In the genomic region with DNA sequence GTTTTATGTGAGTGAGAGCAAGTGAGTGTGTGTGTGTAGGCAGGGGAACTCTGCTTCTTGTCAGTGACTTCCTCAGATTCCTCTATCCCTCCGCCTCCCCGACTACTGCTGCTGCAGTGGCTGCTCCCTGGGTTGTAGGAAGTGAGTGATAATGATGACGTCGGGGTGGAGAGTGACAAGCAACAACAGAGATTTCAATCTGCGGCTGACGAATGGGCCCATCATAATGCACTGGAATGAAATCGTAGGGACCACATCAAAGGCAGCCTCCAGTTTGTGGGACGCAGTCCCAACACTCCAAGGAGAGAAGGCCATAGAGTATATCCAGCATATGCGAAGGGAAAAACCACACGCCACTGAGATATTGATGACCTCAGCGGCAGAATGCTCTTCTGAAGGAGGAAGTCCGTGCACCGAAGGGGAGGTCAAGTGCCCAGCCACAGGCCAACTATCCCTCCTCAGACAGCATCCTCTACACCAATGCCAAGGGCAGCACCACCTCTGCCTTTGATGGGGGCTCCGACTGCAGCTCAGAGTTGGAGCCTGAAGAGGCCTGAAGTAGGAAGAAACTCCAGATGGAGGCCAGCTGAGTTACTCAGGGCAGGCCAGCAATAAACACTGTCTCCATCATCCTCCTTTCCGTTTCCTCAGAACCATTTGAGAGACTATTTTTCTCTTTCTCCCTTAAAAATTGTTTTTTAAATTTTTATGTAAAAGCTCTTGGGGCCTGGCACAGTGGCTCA, we compare ENCODE assay signal across 1 cellular context.
TF ChIP-seq lines count a peak whose summit lies in the region.

No MANE protein-coding gene starts in this region.

TF ChIP-seq in K562, 482 proteins besides CTCF, POLR2A, EP300 and RAD21 (continued from another document):
- TF ChIP-seq ELF4 (CRISPR knock-in tag; IDR thresholded peaks at IDR 0.05) (peak; percentile 87; the same call in 1 of the 2 replicates), ZNF347 (CRISPR knock-in tag; IDR thresholded peaks at IDR 0.05; ENCODE audit: low read depth) (peak; percentile 7; the same call in 1 of the 2 replicates), RAD51 (IDR thresholded peaks at IDR 0.05; ENCODE audit: borderline replicate concordance, low read depth) (no peak), GABPB1 (CRISPR knock-in tag; IDR thresholded peaks at IDR 0.05) (peak; percentile 88), HNRNPLL (IDR thresholded peaks at IDR 0.05; ENCODE audit: low read depth, low read length, poor library complexity, severe bottlenecking) (peak; percentile 41), MTA3 (IDR thresholded peaks at IDR 0.05; ENCODE audit: borderline replicate concordance) (peak; percentile 79; the same call in 1 of the 2 replicates), GTF2A2 (tag; IDR thresholded peaks at IDR 0.05) (no peak), CBX3 (IDR thresholded peaks at IDR 0.05; ENCODE audit: borderline replicate concordance in 1 of 2, low read length in 2 of 2) (peak in 1 of 2 experiments; percentile 35; a peak in 1 of 3 replicates), CXXC5 (CRISPR knock-in tag; IDR thresholded peaks at IDR 0.05) (peak; percentile 98), NCOA6 (IDR thresholded peaks at IDR 0.05) (no peak), SP1 (CRISPR knock-in tag; IDR thresholded peaks at IDR 0.05) (peak; percentile 88), BDP1 (IDR thresholded peaks at IDR 0.05; ENCODE audit: insufficient read depth, insufficient read length) (no peak), TEAD4 (IDR thresholded peaks at IDR 0.05; ENCODE audit: low read length) (peak; percentile 86), TEAD4 (CRISPR knock-in tag; IDR thresholded peaks at IDR 0.05; ENCODE audit: borderline replicate concordance) (no peak), NR2C2 (CRISPR knock-in tag; IDR thresholded peaks at IDR 0.05) (no peak), NR2C2 (tag; IDR thresholded peaks at IDR 0.05) (peak; percentile 66), FOXA3 (CRISPR knock-in tag; conservative IDR thresholded peaks at IDR 0.05 in 1 of 2, IDR thresholded peaks at IDR 0.05 in 1 of 2) (0 out of 4 replicates have a peak, but pooled peaks of 1 of the 2 experiments have one; percentile 50), MAFG (tag; conservative IDR thresholded peaks at IDR 0.05) (peak; percentile 51; the same call in 1 of the 2 replicates), SAFB (IDR thresholded peaks at IDR 0.05; ENCODE audit: borderline replicate concordance, low read depth, low read length) (no peak), FOXK2 (conservative IDR thresholded peaks at IDR 0.05 in 1 of 2, IDR thresholded peaks at IDR 0.05 in 1 of 2; ENCODE audit: low read depth in 2 of 2) (peak in 1 of 2 experiments; percentile 82; a peak in 3 of 4 replicates), CREM (IDR thresholded peaks at IDR 0.05; ENCODE audit: low read depth) (peak; percentile 97), RBM22 (IDR thresholded peaks at IDR 0.05; ENCODE audit: low read depth, low read length, poor library complexity, severe bottlenecking) (no peak), GABPB2 (CRISPR knock-in tag; conservative IDR thresholded peaks at IDR 0.05) (no peak)
- TF ChIP-seq, protein P1, sequence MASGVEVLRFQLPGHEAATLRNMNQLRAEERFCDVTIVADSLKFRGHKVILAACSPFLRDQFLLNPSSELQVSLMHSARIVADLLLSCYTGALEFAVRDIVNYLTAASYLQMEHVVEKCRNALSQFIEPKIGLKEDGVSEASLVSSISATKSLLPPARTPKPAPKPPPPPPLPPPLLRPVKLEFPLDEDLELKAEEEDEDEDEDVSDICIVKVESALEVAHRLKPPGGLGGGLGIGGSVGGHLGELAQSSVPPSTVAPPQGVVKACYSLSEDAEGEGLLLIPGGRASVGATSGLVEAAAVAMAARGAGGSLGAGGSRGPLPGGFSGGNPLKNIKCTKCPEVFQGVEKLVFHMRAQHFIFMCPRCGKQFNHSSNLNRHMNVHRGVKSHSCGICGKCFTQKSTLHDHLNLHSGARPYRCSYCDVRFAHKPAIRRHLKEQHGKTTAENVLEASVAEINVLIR (CRISPR knock-in tag; IDR thresholded peaks at IDR 0.05) = peak; percentile 87
- TF ChIP-seq, protein P2, sequence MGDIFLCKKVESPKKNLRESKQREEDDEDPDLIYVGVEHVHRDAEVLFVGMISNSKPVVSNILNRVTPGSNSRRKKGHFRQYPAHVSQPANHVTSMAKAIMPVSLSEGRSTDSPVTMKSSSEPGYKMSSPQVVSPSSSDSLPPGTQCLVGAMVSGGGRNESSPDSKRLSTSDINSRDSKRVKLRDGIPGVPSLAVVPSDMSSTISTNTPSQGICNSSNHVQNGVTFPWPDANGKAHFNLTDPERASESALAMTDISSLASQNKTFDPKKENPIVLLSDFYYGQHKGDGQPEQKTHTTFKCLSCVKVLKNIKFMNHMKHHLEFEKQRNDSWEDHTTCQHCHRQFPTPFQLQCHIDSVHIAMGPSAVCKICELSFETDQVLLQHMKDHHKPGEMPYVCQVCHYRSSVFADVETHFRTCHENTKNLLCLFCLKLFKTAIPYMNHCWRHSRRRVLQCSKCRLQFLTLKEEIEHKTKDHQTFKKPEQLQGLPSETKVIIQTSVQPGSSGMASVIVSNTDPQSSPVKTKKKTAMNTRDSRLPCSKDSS (IDR thresholded peaks at IDR 0.05; ENCODE audit: low read depth, partially characterized antibody) = no peak
- TF ChIP-seq, protein P3, sequence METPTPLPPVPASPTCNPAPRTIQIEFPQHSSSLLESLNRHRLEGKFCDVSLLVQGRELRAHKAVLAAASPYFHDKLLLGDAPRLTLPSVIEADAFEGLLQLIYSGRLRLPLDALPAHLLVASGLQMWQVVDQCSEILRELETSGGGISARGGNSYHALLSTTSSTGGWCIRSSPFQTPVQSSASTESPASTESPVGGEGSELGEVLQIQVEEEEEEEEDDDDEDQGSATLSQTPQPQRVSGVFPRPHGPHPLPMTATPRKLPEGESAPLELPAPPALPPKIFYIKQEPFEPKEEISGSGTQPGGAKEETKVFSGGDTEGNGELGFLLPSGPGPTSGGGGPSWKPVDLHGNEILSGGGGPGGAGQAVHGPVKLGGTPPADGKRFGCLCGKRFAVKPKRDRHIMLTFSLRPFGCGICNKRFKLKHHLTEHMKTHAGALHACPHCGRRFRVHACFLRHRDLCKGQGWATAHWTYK (CRISPR knock-in tag; IDR thresholded peaks at IDR 0.05) = peak; percentile 40; the same call in 1 of the 2 replicates
- TF ChIP-seq, protein P4, sequence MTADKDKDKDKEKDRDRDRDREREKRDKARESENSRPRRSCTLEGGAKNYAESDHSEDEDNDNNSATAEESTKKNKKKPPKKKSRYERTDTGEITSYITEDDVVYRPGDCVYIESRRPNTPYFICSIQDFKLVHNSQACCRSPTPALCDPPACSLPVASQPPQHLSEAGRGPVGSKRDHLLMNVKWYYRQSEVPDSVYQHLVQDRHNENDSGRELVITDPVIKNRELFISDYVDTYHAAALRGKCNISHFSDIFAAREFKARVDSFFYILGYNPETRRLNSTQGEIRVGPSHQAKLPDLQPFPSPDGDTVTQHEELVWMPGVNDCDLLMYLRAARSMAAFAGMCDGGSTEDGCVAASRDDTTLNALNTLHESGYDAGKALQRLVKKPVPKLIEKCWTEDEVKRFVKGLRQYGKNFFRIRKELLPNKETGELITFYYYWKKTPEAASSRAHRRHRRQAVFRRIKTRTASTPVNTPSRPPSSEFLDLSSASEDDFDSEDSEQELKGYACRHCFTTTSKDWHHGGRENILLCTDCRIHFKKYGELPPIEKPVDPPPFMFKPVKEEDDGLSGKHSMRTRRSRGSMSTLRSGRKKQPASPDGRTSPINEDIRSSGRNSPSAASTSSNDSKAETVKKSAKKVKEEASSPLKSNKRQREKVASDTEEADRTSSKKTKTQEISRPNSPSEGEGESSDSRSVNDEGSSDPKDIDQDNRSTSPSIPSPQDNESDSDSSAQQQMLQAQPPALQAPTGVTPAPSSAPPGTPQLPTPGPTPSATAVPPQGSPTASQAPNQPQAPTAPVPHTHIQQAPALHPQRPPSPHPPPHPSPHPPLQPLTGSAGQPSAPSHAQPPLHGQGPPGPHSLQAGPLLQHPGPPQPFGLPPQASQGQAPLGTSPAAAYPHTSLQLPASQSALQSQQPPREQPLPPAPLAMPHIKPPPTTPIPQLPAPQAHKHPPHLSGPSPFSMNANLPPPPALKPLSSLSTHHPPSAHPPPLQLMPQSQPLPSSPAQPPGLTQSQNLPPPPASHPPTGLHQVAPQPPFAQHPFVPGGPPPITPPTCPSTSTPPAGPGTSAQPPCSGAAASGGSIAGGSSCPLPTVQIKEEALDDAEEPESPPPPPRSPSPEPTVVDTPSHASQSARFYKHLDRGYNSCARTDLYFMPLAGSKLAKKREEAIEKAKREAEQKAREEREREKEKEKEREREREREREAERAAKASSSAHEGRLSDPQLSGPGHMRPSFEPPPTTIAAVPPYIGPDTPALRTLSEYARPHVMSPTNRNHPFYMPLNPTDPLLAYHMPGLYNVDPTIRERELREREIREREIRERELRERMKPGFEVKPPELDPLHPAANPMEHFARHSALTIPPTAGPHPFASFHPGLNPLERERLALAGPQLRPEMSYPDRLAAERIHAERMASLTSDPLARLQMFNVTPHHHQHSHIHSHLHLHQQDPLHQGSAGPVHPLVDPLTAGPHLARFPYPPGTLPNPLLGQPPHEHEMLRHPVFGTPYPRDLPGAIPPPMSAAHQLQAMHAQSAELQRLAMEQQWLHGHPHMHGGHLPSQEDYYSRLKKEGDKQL (CRISPR knock-in tag; IDR thresholded peaks at IDR 0.05; ENCODE audit: borderline replicate concordance) = peak; percentile 15; the same call in 1 of the 2 replicates
- TF ChIP-seq, protein P5, sequence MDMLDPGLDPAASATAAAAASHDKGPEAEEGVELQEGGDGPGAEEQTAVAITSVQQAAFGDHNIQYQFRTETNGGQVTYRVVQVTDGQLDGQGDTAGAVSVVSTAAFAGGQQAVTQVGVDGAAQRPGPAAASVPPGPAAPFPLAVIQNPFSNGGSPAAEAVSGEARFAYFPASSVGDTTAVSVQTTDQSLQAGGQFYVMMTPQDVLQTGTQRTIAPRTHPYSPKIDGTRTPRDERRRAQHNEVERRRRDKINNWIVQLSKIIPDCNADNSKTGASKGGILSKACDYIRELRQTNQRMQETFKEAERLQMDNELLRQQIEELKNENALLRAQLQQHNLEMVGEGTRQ (CRISPR knock-in tag; IDR thresholded peaks at IDR 0.05) = no peak
